Comparison of ENCODE assay signal across 8 cellular contexts in the genomic region with DNA sequence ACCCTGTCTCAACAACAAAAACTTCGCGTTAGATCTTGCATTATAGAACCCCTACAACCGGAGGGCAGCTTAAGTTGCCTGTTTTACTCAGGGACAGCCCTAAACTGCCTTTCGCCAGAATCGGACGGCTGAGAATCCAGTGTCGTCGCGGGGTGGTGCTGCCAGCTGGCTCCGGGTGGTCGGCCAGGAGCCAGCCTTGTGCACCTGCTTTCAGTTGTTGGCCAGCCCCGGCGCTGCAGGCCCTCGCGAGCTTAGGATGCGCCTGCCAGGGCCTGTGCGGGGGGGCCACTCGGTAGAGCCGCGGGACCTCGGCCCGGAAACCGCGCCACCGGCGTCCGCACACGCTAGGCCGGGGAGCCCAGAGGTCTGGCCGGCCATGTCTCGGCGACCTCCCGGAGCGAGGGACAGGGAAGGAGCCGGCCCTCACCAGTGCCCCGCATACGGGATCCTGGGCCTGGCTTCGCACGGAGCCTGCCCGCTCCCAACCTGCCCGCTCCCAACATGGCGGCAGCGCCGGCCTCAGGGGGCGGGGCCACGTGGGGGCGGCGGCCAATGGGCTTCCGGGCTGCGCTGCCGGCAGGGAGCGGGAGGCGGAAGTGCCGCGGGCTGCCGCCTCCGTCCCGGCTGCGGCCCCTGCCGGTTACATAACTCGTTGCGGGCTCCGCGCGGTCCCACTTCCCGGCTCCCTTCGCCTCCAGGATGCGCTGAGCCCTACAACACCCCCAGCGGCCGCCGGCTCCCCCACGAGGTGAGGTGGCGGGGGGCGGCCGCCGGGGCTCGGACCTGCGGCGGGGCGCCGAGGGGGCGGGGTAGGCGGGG. TPM values are rescaled to one million over a fixed set of nuclear protein-coding genes. Genes with fewer than 3 reads are reported as not detected.
DNase-seq lines count a peak whose midpoint lies in the region; ATAC-seq and TF ChIP-seq lines count a peak whose summit lies in the region.

No MANE protein-coding gene starts in this region.

- H3K9me3 ChIP-seq in H9 (ENCODE audit: control insufficient read depth, low read depth, low read length) (no peaks in the 10 kb centered on the region), Loucy (ENCODE audit: insufficient read depth, low read depth, low read length) (no peaks in the 10 kb centered on the region), neuronal stem cell (replicated peaks in 1 of 2; ENCODE audit: control insufficient read depth in 2 of 2, insufficient read depth in 1 of 2, low read depth in 1 of 2, low read length in 2 of 2) (no peaks in the 10 kb centered on the region), subcutaneous abdominal adipose tissue (ENCODE audit: control insufficient read depth in 5 of 5, low read length in 5 of 5) (no peaks in the 10 kb centered on the region)

- H3K4ac ChIP-seq in H9 (ENCODE audit: low read depth, low read length): no peak overlapping the region
- H3K4ac ChIP-seq in neuronal stem cell (ENCODE audit: low read length): no peak overlapping the region

- H4K8ac ChIP-seq in H9 (replicated peaks; ENCODE audit: insufficient read length, low read depth, low read length) (no peak overlapping the region), neuronal stem cell (ENCODE audit: low read depth, low read length) (no peak overlapping the region)

- no peak overlapping the region for H3T11ph ChIP-seq in H9 (ENCODE audit: low read length)

- H3K27ac ChIP-seq in H9 (ENCODE audit: insufficient read length, low read depth, low read length): no peak overlapping the region
- H3K27ac ChIP-seq in foreskin keratinocyte: peak overlapping the region; percentile 84
- H3K27ac ChIP-seq in neuronal stem cell (replicated peaks; ENCODE audit: low read length): peak overlapping the region; percentile 95
- peak overlapping the region; percentile 86 for H3K27ac ChIP-seq in subcutaneous abdominal adipose tissue (ENCODE audit: low read depth, low read length)

- H2BK5ac ChIP-seq in H9 (ENCODE audit: insufficient read length, low read length) (no peak overlapping the region), neuronal stem cell (ENCODE audit: low read length) (peak overlapping the region; percentile 88)

- H3K4me1 Mint-ChIP-seq in H9: peaks cover 35 to 38% of the 10 kb centered on the region in 2 experiments

- H3K79me1 ChIP-seq in H9 (ENCODE audit: insufficient read depth, low read depth, low read length, poor library complexity, severe bottlenecking) (peaks cover 7% of the 10 kb centered on the region), neuronal stem cell (ENCODE audit: low read depth, low read length) (peaks cover 4% of the 10 kb centered on the region)

- H4K20me1 ChIP-seq in H9 (ENCODE audit: control insufficient read depth, insufficient read depth, insufficient read length) (no peaks in the 10 kb centered on the region), Loucy (ENCODE audit: insufficient read depth, low read length, poor library complexity, severe bottlenecking) (peaks cover 10% of the 10 kb centered on the region)

- H3K14ac ChIP-seq in H9 (ENCODE audit: insufficient read depth, low read length) (peak overlapping the region; percentile 94), neuronal stem cell (ENCODE audit: low read length) (peak overlapping the region; percentile 25)

- H3K36me3 Mint-ChIP-seq in H9 (ENCODE audit: insufficient read depth in 1 of 3, low read depth in 3 of 3): no peaks in the 10 kb centered on the region

- WGBS in H9 (ENCODE audit: extremely low coverage, insufficient read length, low lambda C conversion rate): no CpG with 5 or more reads among the region's 83 CpGs
- no CpG with 5 or more reads among the region's 83 CpGs for WGBS in neuronal stem cell (ENCODE audit: extremely low coverage in 2 of 2, insufficient read length in 2 of 2, insufficient replicate concordance in 1 of 2), 2 donors

- H3K4me1 ChIP-seq in H9 (ENCODE audit: insufficient read depth, low read length) (peaks cover 8% of the 10 kb centered on the region; the same call in 1 of the 2 replicates), Loucy (ENCODE audit: insufficient read depth, low read length, poor library complexity, severe bottlenecking) (peaks cover 23% of the 10 kb centered on the region), foreskin keratinocyte (no peaks in the 10 kb centered on the region), neuronal stem cell (ENCODE audit: control insufficient read depth in 2 of 2, insufficient read depth in 1 of 2, low read depth in 1 of 2, low read length in 2 of 2) (peaks cover 17 to 21% of the 10 kb centered on the region in 2 donors), subcutaneous abdominal adipose tissue (ENCODE audit: control insufficient read depth in 5 of 5, insufficient read depth in 5 of 5, low read length in 5 of 5) (peaks cover 5 to 52% (median 39%) of the 10 kb centered on the region in 5 donors)

- H2AFZ ChIP-seq in H9 (ENCODE audit: low read length) (no peak overlapping the region), Loucy (ENCODE audit: low read length) (peak overlapping the region; percentile 60; the same call in 1 of the 2 replicates), neuronal stem cell (ENCODE audit: low read length) (peak overlapping the region; percentile 99)

- no peaks in the 10 kb centered on the region for H3K9me2 ChIP-seq in Loucy (replicated peaks; ENCODE audit: low read depth, low read length)

- H4K91ac ChIP-seq in H9 (ENCODE audit: insufficient read length, low read depth, low read length): no peak overlapping the region
- no peak overlapping the region for H4K91ac ChIP-seq in neuronal stem cell (ENCODE audit: low read depth, low read length, poor library complexity)

- no peak overlapping the region for H3K56ac ChIP-seq in H9 (ENCODE audit: insufficient read length, low read depth, low read length)

- H3K27me3 ChIP-seq in H9 (ENCODE audit: insufficient read depth, low read length) (no peaks in the 10 kb centered on the region), Loucy (ENCODE audit: insufficient read depth, low read length, poor library complexity, severe bottlenecking) (no peaks in the 10 kb centered on the region), foreskin keratinocyte (no peaks in the 10 kb centered on the region), neuronal stem cell (ENCODE audit: control insufficient read depth in 3 of 3, insufficient read depth in 3 of 3, low read depth in 1 of 3, low read length in 3 of 3) (no peaks in the 10 kb centered on the region), subcutaneous abdominal adipose tissue (ENCODE audit: control insufficient read depth in 5 of 5, insufficient read depth in 4 of 5, low read length in 5 of 5) (no peaks in the 10 kb centered on the region)

- peak overlapping the region; percentile 87 for H3K4me3 ChIP-seq in Loucy (ENCODE audit: low read length, poor library complexity, severe bottlenecking)
- peak overlapping the region; percentile 77 to 92 for H3K4me3 ChIP-seq in neuronal stem cell (ENCODE audit: low read length in 2 of 2)
- peak overlapping the region; percentile 64 to 96 (median 83) for H3K4me3 ChIP-seq in subcutaneous abdominal adipose tissue (ENCODE audit: low read depth in 1 of 5, low read length in 5 of 5)

- H3K18ac ChIP-seq in H9 (ENCODE audit: insufficient read length, low read depth, low read length): peak overlapping the region; percentile 96
- peak overlapping the region; percentile 98 for H3K18ac ChIP-seq in neuronal stem cell (ENCODE audit: low read length)

- H3K23ac ChIP-seq in H9 (ENCODE audit: insufficient read length, low read depth, low read length) (no peak overlapping the region), neuronal stem cell (ENCODE audit: low read depth, low read length, poor library complexity) (peak overlapping the region; percentile 80)

- H2BK12ac ChIP-seq in H9 (ENCODE audit: insufficient read length, low read depth, low read length): no peak overlapping the region
- H2BK12ac ChIP-seq in neuronal stem cell (ENCODE audit: low read length): no peak overlapping the region

- no peak overlapping the region for H2AK5ac ChIP-seq in H9 (ENCODE audit: insufficient read length, low read length)
- peak overlapping the region; percentile 1 for H2AK5ac ChIP-seq in neuronal stem cell (ENCODE audit: low read depth, low read length)

- H2BK15ac ChIP-seq in H9 (ENCODE audit: low read depth, low read length) (no peak overlapping the region), neuronal stem cell (ENCODE audit: low read length) (no peak overlapping the region)

- peak overlapping the region; percentile 58 for H3K9ac ChIP-seq in H9 (ENCODE audit: extremely low read depth, insufficient read length, low read length)
- H3K9ac ChIP-seq in Loucy (ENCODE audit: low read depth, low read length, poor library complexity, severe bottlenecking): peak overlapping the region; percentile 89
- H3K9ac ChIP-seq in neuronal stem cell (ENCODE audit: low read depth, low read length, poor library complexity): peak overlapping the region; percentile 99
- H3K9ac ChIP-seq in subcutaneous abdominal adipose tissue (ENCODE audit: low read length in 5 of 5): peak overlapping the region; percentile 44 to 96 (median 90)

- H4K5ac ChIP-seq in H9 (ENCODE audit: insufficient read length, low read depth, low read length): no peak overlapping the region

- peaks cover 8% of the 10 kb centered on the region for H3K23me2 ChIP-seq in H9 (ENCODE audit: insufficient read length, low read depth, low read length, poor library complexity, severe bottlenecking)

- peak; percentile 89 for ATAC-seq in foreskin keratinocyte

- H2BK20ac ChIP-seq in H9 (ENCODE audit: low read depth, low read length, poor library complexity, severe bottlenecking): no peak overlapping the region

- peak overlapping the region; percentile 90 for H3K4me2 ChIP-seq in H9 (ENCODE audit: insufficient read depth, insufficient read length, low read length)
- H3K4me2 ChIP-seq in Loucy (ENCODE audit: low read depth, low read length, poor library complexity, severe bottlenecking): peak overlapping the region; percentile 98
- H3K4me2 ChIP-seq in neuronal stem cell (ENCODE audit: insufficient read depth, low read length, poor library complexity, severe bottlenecking): peak overlapping the region; percentile 80

- peak; percentile 100 for DNase-seq in GM03348 (ENCODE audit: low spot score)
- DNase-seq in H9: peak; percentile 93
- DNase-seq in SHP77 (lab: John Stamatoyannopoulos, UW): peak; percentile 78 to 93
- DNase-seq in activated gamma-delta T cell treated with anti-CD3 and anti-CD28 coated beads, Interleukin-2, amount 50 U/mL, for 16 hours (ENCODE audit: low read depth): peak; percentile 83
- peak; percentile 58 to 80 for DNase-seq in foreskin keratinocyte
- DNase-seq in neuronal stem cell (ENCODE audit: low spot score): peak; percentile 93

- peak overlapping the region; percentile 84 to 92 for H3K4me3 Mint-ChIP-seq in H9

- H2BK120ac ChIP-seq in H9 (ENCODE audit: low read depth, low read length, poor library complexity, severe bottlenecking): no peak overlapping the region
- no peak overlapping the region for H2BK120ac ChIP-seq in neuronal stem cell (ENCODE audit: low read depth, low read length)

- peak overlapping the region; percentile 83 to 97 (median 93); a peak in 6 of 7 replicates for H3K27ac Mint-ChIP-seq in H9

- TF ChIP-seq CTCF in H9 (conservative IDR thresholded peaks at IDR 0.05): peak; percentile 61; the same call in 2 of the 3 replicates
- TF ChIP-seq CTCF in Loucy (conservative IDR thresholded peaks at IDR 0.05; ENCODE audit: low read length): no peak; the same call in 1 of the 2 replicates
- peak; percentile 78 for TF ChIP-seq CTCF in foreskin keratinocyte (conservative IDR thresholded peaks at IDR 0.05)

- H3K27me3 Mint-ChIP-seq in H9 (ENCODE audit: low read depth): no peaks in the 10 kb centered on the region

- H3K9me3 Mint-ChIP-seq in H9: no peaks in the 10 kb centered on the region

- H3K36me3 ChIP-seq in Loucy (ENCODE audit: insufficient read depth, low read length) (no peaks in the 10 kb centered on the region), neuronal stem cell (replicated peaks in 1 of 2; ENCODE audit: control insufficient read depth in 2 of 2, insufficient read depth in 2 of 2, low read length in 2 of 2) (peaks cover 0 to 12% of the 10 kb centered on the region in 2 donors), subcutaneous abdominal adipose tissue (ENCODE audit: control insufficient read depth in 5 of 5, insufficient read depth in 5 of 5, low read length in 5 of 5) (no peaks in the 10 kb centered on the region)

- 0 out of 2 replicates have a peak, but pooled peaks cover 4% of the 10 kb centered on the region for H3F3A ChIP-seq in Loucy (ENCODE audit: low read depth)

- peaks cover 18% of the 10 kb centered on the region; the same call in 1 of the 2 replicates for H3K79me2 ChIP-seq in H9 (ENCODE audit: insufficient read depth, low read length)
- peaks cover 45% of the 10 kb centered on the region for H3K79me2 ChIP-seq in Loucy (ENCODE audit: insufficient read depth, low read length)

RNA-seq across cellular contexts. Expression of a gene that starts 14.2 kb away (rescaled TPM):
- total RNA-seq in H9 (2021) (49.3 and 50.4 TPM in 2 replicates), foreskin keratinocyte (17.0 and 19.9 TPM in 2 replicates)
- 25.5 and 26.0 TPM in 2 replicates for polyA plus RNA-seq in foreskin keratinocyte
- 60.5 TPM for polyA plus RNA-seq in neuronal stem cell (2013, experiment 1 of 2)
- polyA plus RNA-seq in neuronal stem cell (2013, experiment 2 of 2): 63.6 TPM

RNA-seq across cellular contexts. Expression of a gene that starts 14.3 kb away (rescaled TPM):
- total RNA-seq in H9 (2021) (3.4 and 3.5 TPM in 2 replicates), foreskin keratinocyte (1.8 and 2.5 TPM in 2 replicates)
- 0.64 and 0.65 TPM in 2 replicates for polyA plus RNA-seq in foreskin keratinocyte
- 0.88 TPM for polyA plus RNA-seq in neuronal stem cell (2013, experiment 1 of 2)
- 0.89 TPM for polyA plus RNA-seq in neuronal stem cell (2013, experiment 2 of 2)

RNA-seq across cellular contexts. Expression of a gene that starts 37.6 kb away (rescaled TPM):
- total RNA-seq in H9 (2021): not detected in 2 replicates
- not detected in 2 replicates for total RNA-seq in foreskin keratinocyte
- not detected in 2 replicates for polyA plus RNA-seq in foreskin keratinocyte
- polyA plus RNA-seq in neuronal stem cell (2013, experiment 1 of 2): not detected
- not detected for polyA plus RNA-seq in neuronal stem cell (2013, experiment 2 of 2)

RNA-seq across cellular contexts. Expression of a gene that starts 43.2 kb away (rescaled TPM):
- 10.6 and 13.4 TPM in 2 replicates for total RNA-seq in H9 (2021)
- 17.0 and 18.4 TPM in 2 replicates for total RNA-seq in foreskin keratinocyte
- polyA plus RNA-seq in foreskin keratinocyte: 14.3 and 15.4 TPM in 2 replicates
- polyA plus RNA-seq in neuronal stem cell (2013, experiment 1 of 2): 16.0 TPM
- 15.9 TPM for polyA plus RNA-seq in neuronal stem cell (2013, experiment 2 of 2)

RNA-seq across cellular contexts. Expression of a gene that starts 56.6 kb away (rescaled TPM):
- total RNA-seq in H9 (2021): 10.8 and 11.1 TPM in 2 replicates
- 6.7 and 7.3 TPM in 2 replicates for total RNA-seq in foreskin keratinocyte
- polyA plus RNA-seq in foreskin keratinocyte: 5.6 and 6.3 TPM in 2 replicates
- polyA plus RNA-seq in neuronal stem cell (2013, experiment 1 of 2): 12.6 TPM
- 12.6 TPM for polyA plus RNA-seq in neuronal stem cell (2013, experiment 2 of 2)
